ENCODE assay signal across 8 cellular contexts in genomic region chr1:28508435-28508754, GRCh38. TPM values are rescaled to one million over a fixed set of nuclear protein-coding genes. Genes with fewer than 3 reads are reported as not detected.
A peak's percentile ranks its signal among the peaks of the same experiment; 100 is the strongest.
DNase-seq lines count a peak whose midpoint lies in the region; ATAC-seq and TF ChIP-seq lines count a peak whose summit lies in the region.

No MANE protein-coding gene starts in this region.

- no peaks in the 10 kb centered on the region for H3K9me2 ChIP-seq in PC-9 (ENCODE audit: insufficient read depth)

- H3K9me3 ChIP-seq in PC-9 (ENCODE audit: insufficient read depth, low read depth) (no peaks in the 10 kb centered on the region), duodenal mucosa (ENCODE audit: control insufficient read depth in 1 of 2, low read length in 2 of 2) (no peaks in the 10 kb centered on the region), psoas muscle (no peaks in the 10 kb centered on the region)

- POLR2A ChIA-PET in PC-9 (lab: Charles Lee; ENCODE audit: unreplicated experiment) = interaction anchor here (0.6 to 0.9 kb wide), 3 partner anchors 9 to 154 kb away, joined by 3 to 8 read pairs (median 4); no protein-coding TSS in a partner anchor

- peak overlapping the region; percentile 83 to 93 for H3K9ac ChIP-seq in duodenal mucosa (ENCODE audit: low read depth in 1 of 2, low read length in 2 of 2)

- ATAC-seq in psoas muscle (no peak), HG03565 (IDR thresholded peaks at IDR 0.05; ENCODE audit: unreplicated experiment) (no peak), GM18502 (IDR thresholded peaks at IDR 0.05; ENCODE audit: poor library complexity, unreplicated experiment) (no peak)

- H3K36me3 ChIP-seq in GM06990 (ENCODE audit: control insufficient read depth, insufficient read depth, low read length) = peaks cover 24% of the 10 kb centered on the region
- H3K36me3 ChIP-seq in PC-9 (ENCODE audit: low read depth) = peaks cover 45% of the 10 kb centered on the region
- H3K36me3 ChIP-seq in duodenal mucosa (ENCODE audit: control insufficient read depth in 1 of 2, insufficient read depth in 2 of 2, low read length in 2 of 2) = peaks cover 38 to 53% of the 10 kb centered on the region in 2 donors
- peaks cover 15 to 65% of the 10 kb centered on the region in 2 donors for H3K36me3 ChIP-seq in psoas muscle (ENCODE audit: insufficient read depth in 1 of 2, low read depth in 1 of 2)

- H3K4me1 ChIP-seq in PC-9 (replicated peaks; ENCODE audit: insufficient read depth) = peaks cover 25% of the 10 kb centered on the region
- peaks cover 17 to 42% of the 10 kb centered on the region in 2 donors for H3K4me1 ChIP-seq in duodenal mucosa (ENCODE audit: control insufficient read depth in 1 of 2, insufficient read depth in 2 of 2, low read length in 2 of 2)
- peaks cover 40% of the 10 kb centered on the region for H3K4me1 ChIP-seq in psoas muscle

- WGBS in psoas muscle, 3 donors = 42 to 54% (median 47%) methylated on average over 5 of the region's 5 CpGs

- TF ChIP-seq CTCF in GM06990 (IDR thresholded peaks at IDR 0.05; ENCODE audit: insufficient read depth, low read length, poor library complexity, severe bottlenecking) (no peak), PC-9 (conservative IDR thresholded peaks at IDR 0.05) (no peak), psoas muscle (IDR thresholded peaks at IDR 0.05) (no peak)

- BruUV-seq in PC-9 (replicated peaks; lab: Mats Ljungman, UMichigan) = no TSS peak

- H2AFZ ChIP-seq in PC-9 = no peak overlapping the region

- H3F3A ChIP-seq in PC-9 (ENCODE audit: insufficient read depth, low read depth) = peaks cover 82% of the 10 kb centered on the region

- peak overlapping the region; percentile 99 for H3K4me2 ChIP-seq in PC-9

- peaks cover 40% of the 10 kb centered on the region for H3K79me2 ChIP-seq in PC-9 (ENCODE audit: low read depth)

- no peak for DNase-seq in GM06990 (ENCODE audit: extremely low read depth, insufficient read length)
- no peak for DNase-seq in PC-9
- DNase-seq in psoas muscle = no peak
- no peak for DNase-seq in OCI-M2 (lab: John Stamatoyannopoulos, UW; ENCODE audit: unreplicated experiment)
- no peak for DNase-seq in DMS114 treated with DMSO at 0.1 percent for 48 hours (lab: John Stamatoyannopoulos, UW; ENCODE audit: unreplicated experiment)

- no peaks in the 10 kb centered on the region for H3K27me3 ChIP-seq in GM06990 (replicated peaks; ENCODE audit: control insufficient read depth, insufficient read depth, low read length)
- 0 out of 2 replicates have a peak, but pooled peaks cover 3% of the 10 kb centered on the region for H3K27me3 ChIP-seq in PC-9 (ENCODE audit: insufficient read depth, low read depth)
- no peaks in the 10 kb centered on the region for H3K27me3 ChIP-seq in duodenal mucosa (ENCODE audit: control insufficient read depth in 1 of 2, insufficient read depth in 2 of 2, low read length in 2 of 2)
- H3K27me3 ChIP-seq in psoas muscle (ENCODE audit: insufficient read depth in 3 of 3, low read length in 2 of 3) = no peaks in the 10 kb centered on the region

- peaks cover 42% of the 10 kb centered on the region for H4K20me1 ChIP-seq in PC-9 (ENCODE audit: insufficient read depth)

- intact Hi-C loops in PC-9 (cut with micrococcal nuclease; ENCODE audit: unreplicated experiment) (loop anchor here (2.0 to 5.0 kb wide), 4 partner anchors 71 to 261 kb away; partner anchors contain the start of gene RNU11), psoas muscle (cut with DNase I) (loop anchor here in 1 of 2 donors (5.0 kb wide), 1 partner anchor 261 kb away; no protein-coding TSS in a partner anchor)

- CTCF ChIA-PET in PC-9 (lab: Charles Lee) = no interaction called here

- peak overlapping the region; percentile 99 for H3K27ac ChIP-seq in PC-9
- no peak overlapping the region for H3K27ac ChIP-seq in duodenal mucosa (ENCODE audit: low read depth, low read length)
- H3K27ac ChIP-seq in psoas muscle = peak overlapping the region; percentile 88

- H3K4me3 ChIP-seq in GM06990 (replicated peaks; ENCODE audit: low read depth, low read length) = peak overlapping the region; percentile 93
- peak overlapping the region; percentile 83 for H3K4me3 ChIP-seq in PC-9
- peak overlapping the region; percentile 84 to 87 for H3K4me3 ChIP-seq in duodenal mucosa (ENCODE audit: low read depth in 1 of 2, low read length in 2 of 2)
- H3K4me3 ChIP-seq in psoas muscle = peak overlapping the region; percentile 83

RNA-seq across cellular contexts. Expression of gene RCC1, which starts 2.6 kb away (rescaled TPM):
- total RNA-seq in PC-9 (2021) (134 and 156 TPM in 2 replicates), psoas muscle (10 to 100 TPM in 2 of 4 donors, 1 to 10 TPM in 2; 7.0 to 20.8 (median 9.2) TPM)
- 10 to 100 TPM; 14.0 to 81.6 (median 17.4) TPM for polyA plus RNA-seq in psoas muscle

RNA-seq across cellular contexts. Expression of gene TRNAU1AP, which starts 44.5 kb away (rescaled TPM):
- 31.7 and 43.0 TPM in 2 replicates for total RNA-seq in PC-9 (2021)
- total RNA-seq in psoas muscle = 10 to 100 TPM in 3 of 4 donors, 1 to 10 TPM in 1; 7.5 to 17.5 (median 12.2) TPM
- 10 to 100 TPM in 2 of 3 donors, 1 to 10 TPM in 1; 7.3 to 12.9 (median 10.8) TPM for polyA plus RNA-seq in psoas muscle
